In genomic region chr2:217935901-217936684, GRCh38 we compare ENCODE assay signal across 11 cellular contexts.
A peak's percentile ranks its signal among the peaks of the same experiment; 100 is the strongest.
DNase-seq lines count a peak whose midpoint lies in the region; ATAC-seq, FAIRE-seq and TF ChIP-seq lines count a peak whose summit lies in the region.
"Had no signal": no experiment of that assay in that cellular context is flagged by ENCODE, and none has a peak within 500 bp of the region (broad histone marks: within the 10 kb centered on the region; RNA-seq: fewer than 3 reads in every experiment).

No MANE protein-coding gene starts in this region.

- CTCF ChIA-PET in HepG2 (lab: Yijun Ruan, JAX; ENCODE audit: low intra/inter-chr PET ratio, low total read pairs) = no interaction called here
- CTCF ChIA-PET in activated CD8-positive, alpha-beta T cell treated with anti-CD3 and anti-CD28 coated beads, Interleukin-2, amount 10 ng/mL, durations not matched to agents 7 days and 5 days (lab: Charles Lee) = interaction anchor here (0.8 kb wide), 1 partner anchor 150 kb away, joined by 3 read pairs; no protein-coding TSS in a partner anchor

- DNase-seq in H9 (no peak), chondrocyte (ENCODE audit: low spot score) (no peak), HepG2 (ENCODE audit: low spot score) (no peak), NCI-H2107 (lab: John Stamatoyannopoulos, UW) (no peak), germinal center (ENCODE audit: low spot score) (no peak)
- DNase-seq in activated CD8-positive, alpha-beta T cell treated with anti-CD3 and anti-CD28 coated beads, Interleukin-2, amount 10 ng/mL, durations not matched to agents 7 days and 5 days = no peak
- DNase-seq: activated CD8-positive, alpha-beta T cell treated with anti-CD3 and anti-CD28 coated beads for 36 hours; NCI-H2081 had no signal

- no peaks in the 10 kb centered on the region for H3K36me3 Mint-ChIP-seq in H9 (ENCODE audit: insufficient read depth in 1 of 3, low read depth in 3 of 3)
- H3K36me3 Mint-ChIP-seq in chondrocyte (ENCODE audit: low read depth) = peaks cover 2% of the 10 kb centered on the region
- no peaks in the 10 kb centered on the region for H3K36me3 Mint-ChIP-seq in activated CD8-positive, alpha-beta T cell treated with anti-CD3 and anti-CD28 coated beads, Interleukin-2, amount 10 ng/mL, durations not matched to agents 7 days and 5 days (ENCODE audit: low read depth)

- no peak overlapping the region for H2AK5ac ChIP-seq in H9 (ENCODE audit: insufficient read length, low read length)

- H3K9me3 ChIP-seq in H9 (ENCODE audit: control insufficient read depth, low read depth, low read length) = no peaks in the 10 kb centered on the region
- H3K9me3 ChIP-seq in HepG2 (ENCODE audit: low read length) = no peaks in the 10 kb centered on the region
- no peaks in the 10 kb centered on the region for H3K9me3 ChIP-seq in stomach smooth muscle (ENCODE audit: control insufficient read depth in 2 of 2, low read length in 2 of 2)

- no peak overlapping the region for H4K5ac ChIP-seq in H9 (ENCODE audit: insufficient read length, low read depth, low read length)

- no peak overlapping the region for H4K8ac ChIP-seq in H9 (replicated peaks; ENCODE audit: insufficient read length, low read depth, low read length)

- H4K91ac ChIP-seq in H9 (ENCODE audit: insufficient read length, low read depth, low read length) = no peak overlapping the region

- H3T11ph ChIP-seq in H9 (ENCODE audit: low read length) = no peak overlapping the region

- in situ Hi-C loops in HepG2 (cut with HindIII; ENCODE audit: extremely low pct_ligation_motif_present, low pct_unique_long_range_greater_than_20kb) = no loop called here

- H2BK15ac ChIP-seq in H9 (ENCODE audit: low read depth, low read length) = no peak overlapping the region

- H3K79me2 ChIP-seq in H9 (ENCODE audit: insufficient read depth, low read length) (no peaks in the 10 kb centered on the region), HepG2 (ENCODE audit: insufficient read depth, low read length) (peaks cover 11% of the 10 kb centered on the region)

- no peak for TF ChIP-seq RAD21 in HepG2 (CRISPR knock-in tag; IDR thresholded peaks at IDR 0.05)

- H3K4me2 ChIP-seq in H9 (ENCODE audit: insufficient read depth, insufficient read length, low read length) (peak overlapping the region; percentile 10), HepG2 (ENCODE audit: low read depth, low read length) (peak overlapping the region; percentile 30; the same call in 1 of the 2 replicates)

- H2BK12ac ChIP-seq in H9 (ENCODE audit: insufficient read length, low read depth, low read length) = no peak overlapping the region

- H3K36me3 ChIP-seq in HepG2 (replicated peaks in 1 of 2; ENCODE audit: control insufficient read depth in 1 of 2, insufficient read depth in 2 of 2, low read length in 2 of 2) (no peaks in the 10 kb centered on the region; a peak in 2 of 5 replicates), stomach smooth muscle (ENCODE audit: control insufficient read depth in 2 of 2, insufficient read depth in 2 of 2, low read length in 2 of 2) (peaks cover 10 to 12% of the 10 kb centered on the region in 2 donors)

- H3K9ac ChIP-seq in H9 (ENCODE audit: extremely low read depth, insufficient read length, low read length) (no peak overlapping the region), HepG2 (ENCODE audit: insufficient read depth, low read depth, low read length) (no peak overlapping the region), stomach smooth muscle (ENCODE audit: low read length in 2 of 2) (peak overlapping the region; percentile 76 to 98)

- no peak overlapping the region for H3K18ac ChIP-seq in H9 (ENCODE audit: insufficient read length, low read depth, low read length)

- TF ChIP-seq CTCF in H9 (conservative IDR thresholded peaks at IDR 0.05) = no peak
- no peak for TF ChIP-seq CTCF in chondrocyte (IDR thresholded peaks at IDR 0.05)
- TF ChIP-seq CTCF in HepG2 (CRISPR knock-in tag; IDR thresholded peaks at IDR 0.05) = no peak

- intact Hi-C loops in HepG2 (cut with micrococcal nuclease; ENCODE audit: unreplicated experiment) = no loop called here

- H3K79me1 ChIP-seq in H9 (ENCODE audit: insufficient read depth, low read depth, low read length, poor library complexity, severe bottlenecking) = no peaks in the 10 kb centered on the region

- H2AFZ ChIP-seq in H9 (ENCODE audit: low read length) (no peak overlapping the region), HepG2 (ENCODE audit: low read length) (no peak overlapping the region)

- H3K4me1 Mint-ChIP-seq in H9 = peaks cover 45 to 54% of the 10 kb centered on the region in 2 experiments
- peaks cover 97% of the 10 kb centered on the region for H3K4me1 Mint-ChIP-seq in chondrocyte (ENCODE audit: low read depth)
- peaks cover 27% of the 10 kb centered on the region for H3K4me1 Mint-ChIP-seq in activated CD8-positive, alpha-beta T cell treated with anti-CD3 and anti-CD28 coated beads, Interleukin-2, amount 10 ng/mL, durations not matched to agents 7 days and 5 days (ENCODE audit: low read depth)

- H3K56ac ChIP-seq in H9 (ENCODE audit: insufficient read length, low read depth, low read length) = no peak overlapping the region

- no peak overlapping the region for H2BK120ac ChIP-seq in H9 (ENCODE audit: low read depth, low read length, poor library complexity, severe bottlenecking)

- no peaks in the 10 kb centered on the region; a peak in 1 of 5 replicates for H3K9me3 Mint-ChIP-seq in H9
- H3K9me3 Mint-ChIP-seq in chondrocyte (ENCODE audit: low read depth) = no peaks in the 10 kb centered on the region
- no peaks in the 10 kb centered on the region for H3K9me3 Mint-ChIP-seq in activated CD8-positive, alpha-beta T cell treated with anti-CD3 and anti-CD28 coated beads, Interleukin-2, amount 10 ng/mL, durations not matched to agents 7 days and 5 days (ENCODE audit: insufficient read depth)
- H3K9me3 Mint-ChIP-seq: activated CD8-positive, alpha-beta T cell treated with anti-CD3 and anti-CD28 coated beads for 36 hours had no signal

- no peak for TF ChIP-seq POLR2A in HepG2 (IDR thresholded peaks at IDR 0.05; ENCODE audit: insufficient read depth in 1 of 2, low read depth in 2 of 2, low read length in 2 of 2)

- peak overlapping the region in 2 of 3 experiments; percentile 24 to 64; a peak in 3 of 7 replicates for H3K27ac Mint-ChIP-seq in H9
- peak overlapping the region; percentile 95 for H3K27ac Mint-ChIP-seq in chondrocyte (ENCODE audit: unreplicated experiment)
- H3K27ac Mint-ChIP-seq in activated CD8-positive, alpha-beta T cell treated with anti-CD3 and anti-CD28 coated beads, Interleukin-2, amount 10 ng/mL, durations not matched to agents 7 days and 5 days = no peak overlapping the region
- H3K27ac Mint-ChIP-seq: activated CD8-positive, alpha-beta T cell treated with anti-CD3 and anti-CD28 coated beads for 36 hours had no signal

- POLR2A ChIA-PET in HepG2 (lab: Yijun Ruan, JAX) = no interaction called here
- POLR2A ChIA-PET in activated CD8-positive, alpha-beta T cell treated with anti-CD3 and anti-CD28 coated beads, Interleukin-2, amount 10 ng/mL, durations not matched to agents 7 days and 5 days (lab: Charles Lee) = no interaction called here

- no peak overlapping the region for H3K4ac ChIP-seq in H9 (ENCODE audit: low read depth, low read length)

- H3K4me3 ChIP-seq in HepG2 (replicated peaks in 1 of 3; ENCODE audit: insufficient read depth in 1 of 3, low read depth in 2 of 3, low read length in 3 of 3) (no peak overlapping the region), stomach smooth muscle (ENCODE audit: low read length in 2 of 2) (peak overlapping the region; percentile 63 to 99)
- H3K4me3 ChIP-seq: SK-N-MC had no signal

- no peak overlapping the region for H2BK20ac ChIP-seq in H9 (ENCODE audit: low read depth, low read length, poor library complexity, severe bottlenecking)

- no CpG with 5 or more reads among the region's 10 CpGs for whole genome bisulfite sequencing in H9 (ENCODE audit: extremely low coverage, insufficient read length, low lambda C conversion rate)
- 69% methylated on average over 10 of the region's 10 CpGs for WGBS in HepG2 (ENCODE audit: low lambda C conversion rate)

- TF ChIP-seq EP300 in HepG2 (IDR thresholded peaks at IDR 0.05; ENCODE audit: low read depth in 2 of 2, low read length in 2 of 2) (no peak), HepG2 (CRISPR knock-in tag; IDR thresholded peaks at IDR 0.05; ENCODE audit: borderline replicate concordance) (no peak)

- ATAC-seq in HepG2 (no peak), HG03025 (IDR thresholded peaks at IDR 0.05; ENCODE audit: low FRiP score, unreplicated experiment) (no peak)
- ATAC-seq in activated CD8-positive, alpha-beta T cell treated with anti-CD3 and anti-CD28 coated beads, Interleukin-2, amount 10 ng/mL, durations not matched to agents 7 days and 5 days = no peak
- ATAC-seq: activated CD8-positive, alpha-beta T cell treated with anti-CD3 and anti-CD28 coated beads for 36 hours had no signal

- H3K23me2 ChIP-seq in H9 (ENCODE audit: insufficient read length, low read depth, low read length, poor library complexity, severe bottlenecking) = no peaks in the 10 kb centered on the region

- no peaks in the 10 kb centered on the region for H4K20me1 ChIP-seq in H9 (ENCODE audit: control insufficient read depth, insufficient read depth, insufficient read length)
- peaks cover 86% of the 10 kb centered on the region; the same call in 1 of the 2 replicates for H4K20me1 ChIP-seq in HepG2 (ENCODE audit: insufficient read depth, low read length)

- H3K4me1 ChIP-seq in H9 (ENCODE audit: insufficient read depth, low read length) = peaks cover 24% of the 10 kb centered on the region; the same call in 1 of the 2 replicates
- H3K4me1 ChIP-seq in HepG2 (ENCODE audit: insufficient read depth, low read length) = peaks cover 86% of the 10 kb centered on the region
- peaks cover 98% of the 10 kb centered on the region for H3K4me1 ChIP-seq in stomach smooth muscle (ENCODE audit: control insufficient read depth, insufficient read depth, low read length)

- no TSS peak for BruUV-seq in HepG2 (replicated peaks; lab: Mats Ljungman, UMichigan)

- H2BK5ac ChIP-seq in H9 (ENCODE audit: insufficient read length, low read length) = no peak overlapping the region

- no peak overlapping the region for H3K14ac ChIP-seq in H9 (ENCODE audit: insufficient read depth, low read length)

- no peak overlapping the region for H3K23ac ChIP-seq in H9 (ENCODE audit: insufficient read length, low read depth, low read length)

- H3K27me3 Mint-ChIP-seq in H9 (ENCODE audit: low read depth) (peaks cover 1% of the 10 kb centered on the region; the same call in 1 of the 2 replicates), chondrocyte (ENCODE audit: low read depth) (no peaks in the 10 kb centered on the region)
- H3K27me3 Mint-ChIP-seq in activated CD8-positive, alpha-beta T cell treated with anti-CD3 and anti-CD28 coated beads, Interleukin-2, amount 10 ng/mL, durations not matched to agents 7 days and 5 days (ENCODE audit: low read depth) = peaks cover 31% of the 10 kb centered on the region

- H3K4me3 Mint-ChIP-seq in H9 (peak overlapping the region in 1 of 2 experiments; percentile 22; a peak in 1 of 5 replicates), chondrocyte (ENCODE audit: unreplicated experiment) (peak overlapping the region; percentile 47)
- no peak overlapping the region for H3K4me3 Mint-ChIP-seq in activated CD8-positive, alpha-beta T cell treated with anti-CD3 and anti-CD28 coated beads, Interleukin-2, amount 10 ng/mL, durations not matched to agents 7 days and 5 days
- H3K4me3 Mint-ChIP-seq: activated CD8-positive, alpha-beta T cell treated with anti-CD3 and anti-CD28 coated beads for 36 hours had no signal

- H3K27ac ChIP-seq in H9 (ENCODE audit: insufficient read length, low read depth, low read length) (no peak overlapping the region), HepG2 (ENCODE audit: extremely low read length, insufficient read depth, low read length) (no peak overlapping the region), stomach smooth muscle (ENCODE audit: low read length) (peak overlapping the region; percentile 99)

- FAIRE-seq in HepG2 (lab: Jason Lieb, UNC) = no peak

- H3K27me3 ChIP-seq in H9 (ENCODE audit: insufficient read depth, low read length) (no peaks in the 10 kb centered on the region), HepG2 (ENCODE audit: control insufficient read depth in 1 of 2, insufficient read depth in 2 of 2, low read length in 2 of 2) (no peaks in the 10 kb centered on the region; a peak in 1 of 5 replicates), stomach smooth muscle (ENCODE audit: control insufficient read depth in 1 of 2, insufficient read depth in 2 of 2, low read length in 2 of 2) (no peaks in the 10 kb centered on the region)

Comparison
In these comparisons a context has a peak if more than half of its experiments do, and no peak if none do; other contexts are left out.
1. H3K9ac ChIP-seq: peak in stomach smooth muscle (2 of 2); none in H9 (single experiment) and HepG2 (single experiment).
2. H3K4me3 ChIP-seq: peak in stomach smooth muscle (2 of 2); none in HepG2 (0 of 3).